ENCODE assay signal across 1 cellular context in genomic region chr22:23157560-23158515, GRCh38.
TF ChIP-seq lines count a peak whose summit lies in the region.

No MANE protein-coding gene starts in this region.

TF ChIP-seq in HepG2, 621 proteins besides CTCF, POLR2A, EP300 and RAD21 (continued from another document and continues in another):
- TF ChIP-seq TEAD3 (CRISPR knock-in tag; optimal IDR thresholded peaks at IDR 0.05; ENCODE audit: borderline replicate concordance) (peak; percentile 51), POGZ (CRISPR knock-in tag; IDR thresholded peaks at IDR 0.05) (peak; percentile 36; the same call in 1 of the 2 replicates), ZSCAN31 (CRISPR knock-in tag; IDR thresholded peaks at IDR 0.05; ENCODE audit: low read depth) (peak; percentile 52; the same call in 1 of the 2 replicates), ZNF512B (CRISPR knock-in tag; IDR thresholded peaks at IDR 0.05; ENCODE audit: borderline replicate concordance) (peak; percentile 61; the same call in 1 of the 2 replicates), NR2F6 (IDR thresholded peaks at IDR 0.05) (peak; percentile 49), NR2F6 (CRISPR knock-in tag; IDR thresholded peaks at IDR 0.05) (no peak; the same call in 1 of the 2 replicates), HOXA9 (CRISPR knock-in tag; IDR thresholded peaks at IDR 0.05; ENCODE audit: borderline replicate concordance) (no peak), TAF15 (IDR thresholded peaks at IDR 0.05; ENCODE audit: low read depth, low read length, poor library complexity, severe bottlenecking) (no peak), GPBP1L1 (CRISPR knock-in tag; IDR thresholded peaks at IDR 0.05) (no peak), ELF3 (CRISPR knock-in tag; IDR thresholded peaks at IDR 0.05) (no peak), RFXAP (CRISPR knock-in tag; IDR thresholded peaks at IDR 0.05; ENCODE audit: borderline replicate concordance) (no peak), ZBTB1 (CRISPR knock-in tag; IDR thresholded peaks at IDR 0.05; ENCODE audit: borderline replicate concordance) (no peak), KLF16 (CRISPR knock-in tag; IDR thresholded peaks at IDR 0.05) (no peak), UBTF (CRISPR knock-in tag; IDR thresholded peaks at IDR 0.05) (0 out of 2 replicates have a peak, but pooled peaks have one; percentile 30), EED (CRISPR knock-in tag; IDR thresholded peaks at IDR 0.05) (no peak), MTA1 (CRISPR knock-in tag; IDR thresholded peaks at IDR 0.05; ENCODE audit: borderline replicate concordance) (no peak), ZBTB42 (CRISPR knock-in tag; IDR thresholded peaks at IDR 0.05) (0 out of 2 replicates have a peak, but pooled peaks have one; percentile 17), KAT2B (IDR thresholded peaks at IDR 0.05; ENCODE audit: borderline replicate concordance, low read depth, low read length) (no peak), MBNL3 (CRISPR knock-in tag; conservative IDR thresholded peaks at IDR 0.05) (no peak), RNF2 (conservative IDR thresholded peaks at IDR 0.05; ENCODE audit: low read depth) (no peak), GLI4 (CRISPR knock-in tag; IDR thresholded peaks at IDR 0.05; ENCODE audit: borderline replicate concordance) (no peak), ZNF772 (CRISPR knock-in tag; IDR thresholded peaks at IDR 0.05) (0 out of 2 replicates have a peak, but pooled peaks have one; percentile 34), ZFP36 (IDR thresholded peaks at IDR 0.05; ENCODE audit: borderline replicate concordance, low read depth, low read length, partially characterized antibody) (no peak), AHDC1 (CRISPR knock-in tag; IDR thresholded peaks at IDR 0.05; ENCODE audit: borderline replicate concordance) (0 out of 2 replicates have a peak, but pooled peaks have one; percentile 33), PCBP1 (IDR thresholded peaks at IDR 0.05; ENCODE audit: borderline replicate concordance, low read depth, low read length) (no peak), MNT (IDR thresholded peaks at IDR 0.05) (peak; percentile 74), ZBTB7A (CRISPR knock-in tag; IDR thresholded peaks at IDR 0.05) (0 out of 2 replicates have a peak, but pooled peaks have one; percentile 55), THRA (CRISPR knock-in tag; IDR thresholded peaks at IDR 0.05; ENCODE audit: borderline replicate concordance) (peak; percentile 30; the same call in 1 of the 2 replicates), XRCC5 (optimal IDR thresholded peaks at IDR 0.05; ENCODE audit: low read length) (no peak), TBP (CRISPR knock-in tag; IDR thresholded peaks at IDR 0.05) (no peak), ZNF574 (CRISPR knock-in tag; IDR thresholded peaks at IDR 0.05) (no peak; the same call in 1 of the 2 replicates), MEIS1 (CRISPR knock-in tag; IDR thresholded peaks at IDR 0.05; ENCODE audit: borderline replicate concordance) (no peak), BCL6 (CRISPR knock-in tag; IDR thresholded peaks at IDR 0.05) (0 out of 2 replicates have a peak, but pooled peaks have one; percentile 15), MYNN (CRISPR knock-in tag; IDR thresholded peaks at IDR 0.05; ENCODE audit: low read depth) (no peak), ZNF414 (CRISPR knock-in tag; IDR thresholded peaks at IDR 0.05) (peak; percentile 26; the same call in 1 of the 2 replicates), RXRB (CRISPR knock-in tag; IDR thresholded peaks at IDR 0.05; ENCODE audit: borderline replicate concordance) (no peak), ZNF839 (CRISPR knock-in tag; IDR thresholded peaks at IDR 0.05; ENCODE audit: borderline replicate concordance) (no peak), ZNF354B (CRISPR knock-in tag; IDR thresholded peaks at IDR 0.05) (no peak), NCOA2 (CRISPR knock-in tag; IDR thresholded peaks at IDR 0.05) (peak; percentile 13; the same call in 1 of the 2 replicates), ZNF572 (CRISPR knock-in tag; IDR thresholded peaks at IDR 0.05) (0 out of 2 replicates have a peak, but pooled peaks have one; percentile 76), NBN (conservative IDR thresholded peaks at IDR 0.05) (no peak), MBD4 (IDR thresholded peaks at IDR 0.05; ENCODE audit: borderline replicate concordance, low read length) (no peak), HOXA3 (CRISPR knock-in tag; IDR thresholded peaks at IDR 0.05) (peak; percentile 15)
